In the genomic region with DNA sequence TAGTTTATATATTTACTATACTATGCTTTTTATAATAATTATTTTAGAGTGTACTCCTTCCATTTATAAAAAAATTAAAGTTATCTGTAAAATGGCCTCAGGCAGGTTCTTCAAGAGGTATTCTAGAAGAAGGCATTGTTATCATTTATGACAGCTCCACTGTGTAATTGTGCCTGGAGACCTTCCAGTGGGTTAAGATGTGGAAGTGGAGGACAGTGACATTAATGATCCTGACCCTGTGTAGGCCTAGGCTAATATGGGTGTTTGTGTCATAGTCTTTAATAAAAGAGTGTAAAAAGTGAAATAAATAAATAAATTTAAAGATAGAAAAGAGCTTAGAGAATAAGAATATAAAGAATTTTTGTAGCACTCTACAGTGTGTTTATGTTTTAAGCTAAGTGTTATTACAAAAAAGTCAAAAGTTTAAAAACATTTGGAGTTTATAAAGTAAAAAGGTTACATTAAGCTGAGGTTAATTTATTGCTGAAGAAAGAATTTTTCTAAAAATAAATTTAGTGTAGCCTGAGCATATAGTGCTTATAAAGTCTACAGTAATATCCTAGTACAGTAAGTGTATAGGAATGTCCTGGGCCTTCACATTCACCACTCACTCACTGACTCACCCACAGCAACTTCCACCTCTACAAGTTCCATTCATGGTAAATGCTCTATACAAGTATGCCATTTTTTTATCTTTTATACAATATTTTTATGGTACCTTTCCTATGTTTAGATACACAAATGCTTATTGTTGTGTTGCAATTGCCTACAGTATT, we compare ENCODE assay signal across 14 cellular contexts.
DNase-seq lines count a peak whose midpoint lies in the region; FAIRE-seq and TF ChIP-seq lines count a peak whose summit lies in the region.
"Had no signal": no experiment of that assay in that cellular context is flagged by ENCODE, and none has a peak within 500 bp of the region (broad histone marks: within the 10 kb centered on the region; RNA-seq: fewer than 3 reads in every experiment).

No MANE protein-coding gene starts in this region.

- DNase-seq in AG10803 (ENCODE audit: low read depth) (peak; percentile 88), NCI-H226 (peak; percentile 88), cardiac fibroblast (ENCODE audit: low read depth in 2 of 2) (peak; percentile 72 to 96), kidney tubule cell (ENCODE audit: low spot score) (peak; percentile 87), NCI-H1436 treated with DMSO at 0.1 percent for 48 hours (lab: John Stamatoyannopoulos, UW) (no peak), Calu3 (no peak), GM12892 (ENCODE audit: insufficient read length) (no peak)
- DNase-seq in activated effector memory CD4-positive, alpha-beta T cell treated with Interleukin-2 at 50 U/mL for 16 hours: no peak
- DNase-seq: activated T-cell treated with anti-CD3 and anti-CD28 coated beads, Interleukin-2, amount 50 U/mL, for 48 hours; left cardiac atrium; NCI-H1048; NCI-H526; SJCRH30 had no signal

- no peak for TF ChIP-seq POLR2A in GM12892 (IDR thresholded peaks at IDR 0.05; ENCODE audit: low read depth, low read length)

- H3K4me3 ChIP-seq in AG10803 (ENCODE audit: low read length) (no peak overlapping the region), cardiac fibroblast (replicated peaks in 1 of 2; ENCODE audit: low read depth in 2 of 2, low read length in 2 of 2) (no peak overlapping the region)
- H3K4me3 ChIP-seq: SJCRH30 had no signal

- peaks cover 34% of the 10 kb centered on the region for H3K4me1 Mint-ChIP-seq in Calu3 (ENCODE audit: low read depth, unreplicated experiment)
- H3K4me1 Mint-ChIP-seq: brain had no signal

- no peak overlapping the region for H3K27ac Mint-ChIP-seq in Calu3 (ENCODE audit: unreplicated experiment)
- H3K27ac Mint-ChIP-seq: brain had no signal

- no peak overlapping the region for H3K4me3 Mint-ChIP-seq in Calu3 (ENCODE audit: low read depth, unreplicated experiment)
- H3K4me3 Mint-ChIP-seq: brain had no signal

- FAIRE-seq in GM12892 (lab: Jason Lieb, UNC): no peak

- H3K27me3 Mint-ChIP-seq in Calu3 (ENCODE audit: unreplicated experiment): no peaks in the 10 kb centered on the region

- CTCF ChIA-PET in Calu3 (lab: Charles Lee): no interaction called here

- H3K36me3 Mint-ChIP-seq in Calu3 (ENCODE audit: insufficient read depth, unreplicated experiment): no peaks in the 10 kb centered on the region
- H3K36me3 Mint-ChIP-seq: brain had no signal

- intact Hi-C loops in Calu3 (cut with micrococcal nuclease; ENCODE audit: unreplicated experiment): no loop called here

- no TSS peak for BruUV-seq in Calu3 (replicated peaks; lab: Mats Ljungman, UMichigan)

- H3K9me3 Mint-ChIP-seq in Calu3 (ENCODE audit: low read depth, unreplicated experiment): peaks cover 7% of the 10 kb centered on the region

- no peak for TF ChIP-seq CTCF in AG10803 (conservative IDR thresholded peaks at IDR 0.05; ENCODE audit: low read length)
- no peak for TF ChIP-seq CTCF in cardiac fibroblast (IDR thresholded peaks at IDR 0.05; ENCODE audit: low read depth, low read length)
- no peak for TF ChIP-seq CTCF in Calu3 (IDR thresholded peaks at IDR 0.05; ENCODE audit: unreplicated experiment)

Comparison
In these comparisons a context has a peak if more than half of its experiments do, and no peak if none do; other contexts are left out.
1. DNase-seq: peak in AG10803 (single experiment), NCI-H226 (single experiment), cardiac fibroblast (2 of 2) and kidney tubule cell (single experiment); none in NCI-H1436 treated with DMSO at 0.1 percent for 48 hours (single experiment), Calu3 (single experiment), GM12892 (single experiment) and activated effector memory CD4-positive, alpha-beta T cell treated with Interleukin-2 at 50 U/mL for 16 hours (single experiment).